32 cellular contexts compared by ENCODE assay signal in genomic region chr7:135914346-135914745, GRCh38.
DNase-seq lines count a peak whose midpoint lies in the region; TF ChIP-seq lines count a peak whose summit lies in the region.
"Had no signal": no experiment of that assay in that cellular context is flagged by ENCODE, and none has a peak within 500 bp of the region (broad histone marks: within the 10 kb centered on the region; RNA-seq: fewer than 3 reads in every experiment).

No MANE protein-coding gene starts in this region.

- no peaks in the 10 kb centered on the region for H3K27me3 ChIP-seq in right atrium auricular region
- H3K27me3 ChIP-seq in Peyer's patch, result no peaks in the 10 kb centered on the region
- H3K27me3 ChIP-seq: ascending aorta, MG63, pancreas, testis had no signal

- no peak overlapping the region for H3K4me3 ChIP-seq in epithelial cell of esophagus (ENCODE audit: low read length)
- no peak overlapping the region for H3K4me3 ChIP-seq in right atrium auricular region
- no peak overlapping the region for H3K4me3 ChIP-seq in Peyer's patch
- H3K4me3 ChIP-seq: ascending aorta, MG63, pancreas, testis had no signal

- TF ChIP-seq CTCF in epithelial cell of esophagus (IDR thresholded peaks at IDR 0.05; ENCODE audit: insufficient read depth, low read depth, low read length, missing control alignments), result no peak
- TF ChIP-seq CTCF in right atrium auricular region (IDR thresholded peaks at IDR 0.05), result no peak
- no peak for TF ChIP-seq CTCF in Peyer's patch (IDR thresholded peaks at IDR 0.05)

- H3K36me3 ChIP-seq in right atrium auricular region, result no peaks in the 10 kb centered on the region
- no peaks in the 10 kb centered on the region for H3K36me3 ChIP-seq in Peyer's patch
- H3K36me3 ChIP-seq: ascending aorta, MG63, pancreas had no signal

- H3K9me3 ChIP-seq in right atrium auricular region, result no peaks in the 10 kb centered on the region
- no peaks in the 10 kb centered on the region for H3K9me3 ChIP-seq in Peyer's patch
- H3K9me3 ChIP-seq: ascending aorta, MG63, pancreas, SK-N-SH, testis had no signal

- H3K27ac ChIP-seq in right atrium auricular region (peak overlapping the region; percentile 33 to 63), Peyer's patch (no peak overlapping the region)
- H3K27ac ChIP-seq: ascending aorta, KMS-11, pancreas, RWPE1, testis had no signal

- H3K4me1 ChIP-seq in right atrium auricular region, result peaks cover 0 to 11% of the 10 kb centered on the region in 2 donors
- H3K4me1 ChIP-seq in Peyer's patch, result no peaks in the 10 kb centered on the region
- H3K4me1 ChIP-seq: ascending aorta, pancreas, testis had no signal

- no peak for TF ChIP-seq POLR2A in Peyer's patch (IDR thresholded peaks at IDR 0.05)

- DNase-seq in NCI-H1092 treated with DMSO at 0.1 percent for 48 hours (lab: John Stamatoyannopoulos, UW) (peak; percentile 8), NCI-H1092 (lab: John Stamatoyannopoulos, UW) (no peak), NCI-H2029 (lab: John Stamatoyannopoulos, UW) (peak; percentile 18), epithelial cell of esophagus (ENCODE audit: low read depth) (peak; percentile 47), right atrium auricular region (ENCODE audit: low spot score) (no peak), pons (ENCODE audit: low spot score) (no peak), SK-N-DZ (ENCODE audit: low spot score) (no peak), Peyer's patch (no peak)
- DNase-seq: 8988T; activated B cell treated with CpG ODN at 0.5 μM for 24 hours; activated CD4-positive, alpha-beta T cell treated with anti-CD3 and anti-CD28 coated beads, Interleukin-2, amount 50 U/mL, for 1 hour; activated gamma-delta T cell; activated naive CD8-positive, alpha-beta T cell treated with anti-CD3 and anti-CD28 coated beads, Interleukin-2, amount 10 ng/mL, durations not matched to agents 7 days and 5 days; activated T-cell treated with anti-CD3 and anti-CD28 coated beads, Interleukin-2, amount 50 U/mL, for 4 hours; C1 segment of cervical spinal cord; central memory CD4-positive, alpha-beta T cell; DND-41; effector memory CD8-positive, alpha-beta T cell; erythroblast; GF-D8; MG63; NCI-H1436 treated with DMSO at 0.1 percent for 48 hours; NCI-H2171 treated with DMSO at 0.1 percent for 48 hours; nephron progenitor cell; pancreas; SK-N-SH; stimulated activated CD4-positive, alpha-beta T cell treated with anti-CD3 and anti-CD28 coated beads, Interleukin-2, amount 100 ng/mL, for 24 hours; stimulated activated CD8-positive, alpha-beta memory T cell treated with anti-CD3 and anti-CD28 coated beads, Interleukin-4, amount 100 ng/mL, for 48 hours; testis had no signal

Comparison
In these comparisons a context has a peak if more than half of its experiments do, and no peak if none do; other contexts are left out.
1. DNase-seq: peak in NCI-H1092 treated with DMSO at 0.1 percent for 48 hours (single experiment), NCI-H2029 (single experiment) and epithelial cell of esophagus (single experiment); none in NCI-H1092 (single experiment), right atrium auricular region (single experiment), pons (single experiment), SK-N-DZ (single experiment) and Peyer's patch (0 of 3).
2. H3K27ac ChIP-seq: peak in right atrium auricular region (2 of 2); none in Peyer's patch (0 of 4).